ENCODE assay signal across 24 cellular contexts in genomic region chr3:140595295-140595694, GRCh38.
DNase-seq lines count a peak whose midpoint lies in the region; ATAC-seq and TF ChIP-seq lines count a peak whose summit lies in the region.
"Had no signal": no experiment of that assay in that cellular context is flagged by ENCODE, and none has a peak within 500 bp of the region (broad histone marks: within the 10 kb centered on the region; RNA-seq: fewer than 3 reads in every experiment).

No MANE protein-coding gene starts in this region.

- no peaks in the 10 kb centered on the region for H3K36me3 Mint-ChIP-seq in T-helper 2 cell treated with Interferon-gamma antibody and Interleukin-4, amounts not matched to agents 5 μg/mL and 100 μg/mL, for 36 hours (ENCODE audit: low read depth)
- H3K36me3 Mint-ChIP-seq in activated CD8-positive, alpha-beta T cell treated with anti-CD3 and anti-CD28 coated beads, Interleukin-2, amount 10 ng/mL, durations not matched to agents 7 days and 5 days (ENCODE audit: low read depth) = no peaks in the 10 kb centered on the region
- H3K36me3 Mint-ChIP-seq: CD14-positive monocyte had no signal

- DNase-seq in COLO829 (ENCODE audit: low spot score) = peak; percentile 47
- peak; percentile 90 for DNase-seq in SK-MEL-5 (ENCODE audit: low read depth, low spot score)
- DNase-seq in fibroblast of gingiva (ENCODE audit: low read depth) = peak; percentile 27
- no peak for DNase-seq in right atrium auricular region (ENCODE audit: low spot score)
- DNase-seq in trophoblast cell = no peak
- no peak for DNase-seq in T-helper 2 cell treated with Interferon-gamma antibody and Interleukin-4, amounts not matched to agents 5 μg/mL and 100 μg/mL, for 36 hours (ENCODE audit: low spot score)
- DNase-seq in activated CD8-positive, alpha-beta T cell treated with anti-CD3 and anti-CD28 coated beads, Interleukin-2, amount 10 ng/mL, durations not matched to agents 7 days and 5 days = no peak
- DNase-seq in midbrain (lab: John Stamatoyannopoulos, UW) = no peak
- DNase-seq: activated CD4-positive, alpha-beta memory T cell treated with anti-CD3 and anti-CD28 coated beads, Interleukin-2, amount 10 ng/mL, durations not matched to agents 7 days and 5 days; activated T-cell treated with anti-CD3 and anti-CD28 coated beads, Interleukin-2, amount 50 U/mL, for 1 hour; amygdala; effector memory CD8-positive, alpha-beta T cell; kidney; NCI-H1092 treated with DMSO at 0.1 percent for 48 hours; NCI-H2029 treated with DMSO at 0.1 percent for 48 hours; Peyer's patch; sigmoid colon; stimulated activated CD4-positive, alpha-beta T cell treated with anti-CD3 and anti-CD28 coated beads, Interleukin-1b, Interleukin-23, amount 100 ng/mL, for 48 hours; stimulated activated naive CD4-positive, alpha-beta T cell; thyroid gland had no signal

- ATAC-seq in activated CD8-positive, alpha-beta T cell treated with anti-CD3 and anti-CD28 coated beads, Interleukin-2, amount 10 ng/mL, durations not matched to agents 7 days and 5 days = no peak
- ATAC-seq: effector memory CD8-positive, alpha-beta T cell; SK-N-SH treated with all-trans-retinoic acid at 6 μM for 48 hours had no signal

- H4K91ac ChIP-seq in trophoblast cell (ENCODE audit: low read depth, low read length) = no peak overlapping the region

- H2BK12ac ChIP-seq in trophoblast cell (ENCODE audit: low read length) = no peak overlapping the region

- H3K4me3 Mint-ChIP-seq in T-helper 2 cell treated with Interferon-gamma antibody and Interleukin-4, amounts not matched to agents 5 μg/mL and 100 μg/mL, for 36 hours = no peak overlapping the region
- no peak overlapping the region for H3K4me3 Mint-ChIP-seq in activated CD8-positive, alpha-beta T cell treated with anti-CD3 and anti-CD28 coated beads, Interleukin-2, amount 10 ng/mL, durations not matched to agents 7 days and 5 days
- H3K4me3 Mint-ChIP-seq: activated CD4-positive, alpha-beta memory T cell treated with anti-CD3 and anti-CD28 coated beads, Interleukin-2, amount 10 ng/mL, durations not matched to agents 7 days and 5 days; CD14-positive monocyte; effector memory CD8-positive, alpha-beta T cell; nephron had no signal

- CTCF ChIA-PET in activated CD8-positive, alpha-beta T cell treated with anti-CD3 and anti-CD28 coated beads, Interleukin-2, amount 10 ng/mL, durations not matched to agents 7 days and 5 days (lab: Charles Lee) = no interaction called here

- POLR2A ChIA-PET in activated CD8-positive, alpha-beta T cell treated with anti-CD3 and anti-CD28 coated beads, Interleukin-2, amount 10 ng/mL, durations not matched to agents 7 days and 5 days (lab: Charles Lee) = no interaction called here

- H3K9me3 Mint-ChIP-seq in T-helper 2 cell treated with Interferon-gamma antibody and Interleukin-4, amounts not matched to agents 5 μg/mL and 100 μg/mL, for 36 hours = no peaks in the 10 kb centered on the region
- H3K9me3 Mint-ChIP-seq in activated CD8-positive, alpha-beta T cell treated with anti-CD3 and anti-CD28 coated beads, Interleukin-2, amount 10 ng/mL, durations not matched to agents 7 days and 5 days (ENCODE audit: insufficient read depth) = no peaks in the 10 kb centered on the region
- H3K9me3 Mint-ChIP-seq: activated CD4-positive, alpha-beta memory T cell treated with anti-CD3 and anti-CD28 coated beads, Interleukin-2, amount 10 ng/mL, durations not matched to agents 7 days and 5 days; CD14-positive monocyte; effector memory CD8-positive, alpha-beta T cell; nephron had no signal

- no peaks in the 10 kb centered on the region for H3K79me2 ChIP-seq in trophoblast cell (ENCODE audit: control insufficient read depth, insufficient read depth, low read length, poor library complexity)
- H3K79me2 ChIP-seq: parathyroid adenoma had no signal

- H3K27me3 ChIP-seq in right atrium auricular region = no peaks in the 10 kb centered on the region
- H3K27me3 ChIP-seq in trophoblast cell (ENCODE audit: insufficient read depth, low read length) = no peaks in the 10 kb centered on the region
- H3K27me3 ChIP-seq: Peyer's patch, sigmoid colon, thyroid gland had no signal

- no peak overlapping the region for H2BK5ac ChIP-seq in trophoblast cell (ENCODE audit: low read depth, low read length, poor library complexity)

- WGBS in trophoblast cell (ENCODE audit: extremely low coverage, insufficient coverage, insufficient read length) = no CpG with 5 or more reads among the region's 2 CpGs

- H4K12ac ChIP-seq in trophoblast cell (ENCODE audit: low read depth, low read length) = no peak overlapping the region

- H3K14ac ChIP-seq in trophoblast cell (ENCODE audit: low read length) = no peak overlapping the region

- H2BK120ac ChIP-seq in trophoblast cell (ENCODE audit: insufficient read depth, low read length, poor library complexity) = no peak overlapping the region

- H3K36me3 ChIP-seq in right atrium auricular region (no peaks in the 10 kb centered on the region), trophoblast cell (ENCODE audit: control insufficient read depth in 1 of 2, insufficient read depth in 2 of 2, low read length in 2 of 2) (no peaks in the 10 kb centered on the region)
- H3K36me3 ChIP-seq: Peyer's patch, sigmoid colon, thyroid gland had no signal

- no peaks in the 10 kb centered on the region for H3K4me1 Mint-ChIP-seq in T-helper 2 cell treated with Interferon-gamma antibody and Interleukin-4, amounts not matched to agents 5 μg/mL and 100 μg/mL, for 36 hours (ENCODE audit: low read depth)
- no peaks in the 10 kb centered on the region for H3K4me1 Mint-ChIP-seq in activated CD8-positive, alpha-beta T cell treated with anti-CD3 and anti-CD28 coated beads, Interleukin-2, amount 10 ng/mL, durations not matched to agents 7 days and 5 days (ENCODE audit: low read depth)
- H3K4me1 Mint-ChIP-seq: activated CD4-positive, alpha-beta memory T cell treated with anti-CD3 and anti-CD28 coated beads, Interleukin-2, amount 10 ng/mL, durations not matched to agents 7 days and 5 days; CD14-positive monocyte; nephron had no signal

- in situ Hi-C loops in SK-MEL-5 (cut with HindIII; ENCODE audit: low pct_unique_long_range_greater_than_20kb, low sequenced_read_pairs) = no loop called here

- H3K27ac Mint-ChIP-seq in T-helper 2 cell treated with Interferon-gamma antibody and Interleukin-4, amounts not matched to agents 5 μg/mL and 100 μg/mL, for 36 hours = no peak overlapping the region
- H3K27ac Mint-ChIP-seq in activated CD8-positive, alpha-beta T cell treated with anti-CD3 and anti-CD28 coated beads, Interleukin-2, amount 10 ng/mL, durations not matched to agents 7 days and 5 days = no peak overlapping the region
- H3K27ac Mint-ChIP-seq: activated CD4-positive, alpha-beta memory T cell treated with anti-CD3 and anti-CD28 coated beads, Interleukin-2, amount 10 ng/mL, durations not matched to agents 7 days and 5 days; CD14-positive monocyte; effector memory CD8-positive, alpha-beta T cell; nephron had no signal

- H3K27ac ChIP-seq in right atrium auricular region = peak overlapping the region; percentile 57 to 60
- no peak overlapping the region for H3K27ac ChIP-seq in trophoblast cell (ENCODE audit: low read depth, low read length)
- H3K27ac ChIP-seq: parathyroid adenoma, Peyer's patch, sigmoid colon, thyroid gland had no signal

- no peak overlapping the region for H3K4me2 ChIP-seq in trophoblast cell (ENCODE audit: low read length)

- H2AFZ ChIP-seq in trophoblast cell (ENCODE audit: insufficient read depth, low read length, poor library complexity) = no peak overlapping the region
- H2AFZ ChIP-seq: parathyroid adenoma had no signal

- H3K4me3 ChIP-seq in right atrium auricular region = no peak overlapping the region
- no peak overlapping the region for H3K4me3 ChIP-seq in trophoblast cell (ENCODE audit: low read depth, low read length)
- H3K4me3 ChIP-seq: Peyer's patch, sigmoid colon, thyroid gland had no signal

- H3K4me1 ChIP-seq in right atrium auricular region = peaks cover 0 to 34% of the 10 kb centered on the region in 2 donors
- no peaks in the 10 kb centered on the region for H3K4me1 ChIP-seq in trophoblast cell (ENCODE audit: control insufficient read depth in 1 of 2, insufficient read depth in 2 of 2, low read length in 2 of 2)
- H3K4me1 ChIP-seq: parathyroid adenoma, Peyer's patch, sigmoid colon had no signal

- no peak for TF ChIP-seq CTCF in right atrium auricular region (IDR thresholded peaks at IDR 0.05)

- no peak overlapping the region for H3K23ac ChIP-seq in trophoblast cell (ENCODE audit: low read length)

- no peak overlapping the region for H2AK5ac ChIP-seq in trophoblast cell (ENCODE audit: low read length)

- H3K79me1 ChIP-seq in trophoblast cell (ENCODE audit: low read length) = no peaks in the 10 kb centered on the region

- H3K9me3 ChIP-seq in right atrium auricular region (no peaks in the 10 kb centered on the region), trophoblast cell (ENCODE audit: insufficient read depth, low read depth, low read length) (no peaks in the 10 kb centered on the region)
- H3K9me3 ChIP-seq: Peyer's patch, sigmoid colon, thyroid gland had no signal

- no peak overlapping the region for H3K4ac ChIP-seq in trophoblast cell (ENCODE audit: low read depth, low read length)

- no peak overlapping the region for H4K8ac ChIP-seq in trophoblast cell (ENCODE audit: low read depth, low read length)

- H3K18ac ChIP-seq in trophoblast cell (ENCODE audit: low read length) = no peak overlapping the region

- H3K27me3 Mint-ChIP-seq in T-helper 2 cell treated with Interferon-gamma antibody and Interleukin-4, amounts not matched to agents 5 μg/mL and 100 μg/mL, for 36 hours (ENCODE audit: low read depth) = peaks cover 3% of the 10 kb centered on the region
- peaks cover 7% of the 10 kb centered on the region for H3K27me3 Mint-ChIP-seq in activated CD8-positive, alpha-beta T cell treated with anti-CD3 and anti-CD28 coated beads, Interleukin-2, amount 10 ng/mL, durations not matched to agents 7 days and 5 days (ENCODE audit: low read depth)
- H3K27me3 Mint-ChIP-seq: activated CD4-positive, alpha-beta memory T cell treated with anti-CD3 and anti-CD28 coated beads, Interleukin-2, amount 10 ng/mL, durations not matched to agents 7 days and 5 days; effector memory CD8-positive, alpha-beta T cell had no signal

- H3K9ac ChIP-seq in trophoblast cell (ENCODE audit: low read length) = no peak overlapping the region
- H3K9ac ChIP-seq: parathyroid adenoma had no signal

Comparison
In these comparisons a context has a peak if more than half of its experiments do, and no peak if none do; other contexts are left out.
1. DNase-seq: peak in COLO829 (single experiment), SK-MEL-5 (single experiment) and fibroblast of gingiva (single experiment); none in right atrium auricular region (single experiment), trophoblast cell (0 of 2), T-helper 2 cell treated with Interferon-gamma antibody and Interleukin-4, amounts not matched to agents 5 μg/mL and 100 μg/mL, for 36 hours (single experiment), activated CD8-positive, alpha-beta T cell treated with anti-CD3 and anti-CD28 coated beads, Interleukin-2, amount 10 ng/mL, durations not matched to agents 7 days and 5 days (single experiment) and midbrain (single experiment).